Comparison of ENCODE assay signal across 9 cellular contexts in genomic region chr4:3041192-3042142, GRCh38. TPM values are rescaled to one million over a fixed set of nuclear protein-coding genes. Genes with fewer than 3 reads are reported as not detected.
DNase-seq lines count a peak whose midpoint lies in the region; FAIRE-seq and TF ChIP-seq lines count a peak whose summit lies in the region.
"Had no signal": no experiment of that assay in that cellular context is flagged by ENCODE, and none has a peak within 500 bp of the region (broad histone marks: within the 10 kb centered on the region; RNA-seq: fewer than 3 reads in every experiment).

No MANE protein-coding gene starts in this region.

- no peak overlapping the region for H3K27ac Mint-ChIP-seq in type B pancreatic cell

- H3K9me3 ChIP-seq in HUES64 (ENCODE audit: insufficient read depth, low read depth, low read length) (no peaks in the 10 kb centered on the region), mucosa of rectum (ENCODE audit: control insufficient read depth in 2 of 2, low read length in 2 of 2) (no peaks in the 10 kb centered on the region)

- H3K36me3 ChIP-seq in HUES64 (ENCODE audit: insufficient read depth, low read length) (no peaks in the 10 kb centered on the region), mucosa of rectum (ENCODE audit: control insufficient read depth in 2 of 2, insufficient read depth in 2 of 2, low read length in 2 of 2) (no peaks in the 10 kb centered on the region), urinary bladder (ENCODE audit: insufficient read depth) (no peaks in the 10 kb centered on the region)

- H3K4me1 ChIP-seq in HUES64 (ENCODE audit: insufficient read depth, low read length) (no peaks in the 10 kb centered on the region), mucosa of rectum (ENCODE audit: control insufficient read depth in 2 of 2, insufficient read depth in 2 of 2, low read length in 2 of 2) (peaks cover 12 to 24% of the 10 kb centered on the region in 2 donors), urinary bladder (ENCODE audit: insufficient read depth) (no peaks in the 10 kb centered on the region)

- H3K9me3 Mint-ChIP-seq in type B pancreatic cell: no peaks in the 10 kb centered on the region

- H3K4me3 ChIP-seq in HUES64 (ENCODE audit: low read length) (peak overlapping the region; percentile 4; the same call in 1 of the 2 replicates), mucosa of rectum (ENCODE audit: low read length in 2 of 2) (peak overlapping the region; percentile 75 to 78), urinary bladder (ENCODE audit: low read depth, low read length) (peak overlapping the region; percentile 35)

- H3K4me1 Mint-ChIP-seq in type B pancreatic cell (ENCODE audit: unreplicated experiment): peaks cover 11% of the 10 kb centered on the region

- H3K27ac ChIP-seq in HUES64 (ENCODE audit: low read depth, low read length) (no peak overlapping the region), mucosa of rectum (ENCODE audit: low read depth in 2 of 2, low read length in 2 of 2) (peak overlapping the region; percentile 48 to 51), urinary bladder (ENCODE audit: low read depth) (peak overlapping the region; percentile 13)

- H3K27me3 ChIP-seq in HUES64 (ENCODE audit: insufficient read depth, low read length) (peaks cover 16% of the 10 kb centered on the region; the same call in 1 of the 2 replicates), mucosa of rectum (ENCODE audit: control insufficient read depth in 2 of 2, insufficient read depth in 2 of 2, low read length in 2 of 2) (no peaks in the 10 kb centered on the region)

- peaks cover 9% of the 10 kb centered on the region for H3K27me3 Mint-ChIP-seq in type B pancreatic cell

- FAIRE-seq in D721Med (lab: Jason Lieb, UNC): no peak

- 72% methylated on average over 57 of the region's 57 CpGs for WGBS in HUES64
- 39% methylated on average over 57 of the region's 57 CpGs for WGBS in urinary bladder

- H3K4me3 Mint-ChIP-seq in type B pancreatic cell: no peak overlapping the region

- H3K9ac ChIP-seq in HUES64 (ENCODE audit: low read depth, low read length) (no peak overlapping the region), mucosa of rectum (ENCODE audit: low read depth in 1 of 2, low read length in 2 of 2) (peak overlapping the region; percentile 68 to 72)

- DNase-seq in GM03348 (ENCODE audit: low spot score): peak; percentile 73
- peak; percentile 25 for DNase-seq in activated CD4-positive, alpha-beta T cell treated with anti-CD3 and anti-CD28 coated beads for 4 hours
- DNase-seq in effector CD4-positive, alpha-beta T cell: peak; percentile 12
- no peak for DNase-seq in type B pancreatic cell (ENCODE audit: extremely low spot score, unreplicated experiment)
- DNase-seq in D721Med (ENCODE audit: insufficient read length, low spot score): no peak

- TF ChIP-seq CTCF in type B pancreatic cell (conservative IDR thresholded peaks at IDR 0.05): no peak
- no peak for TF ChIP-seq CTCF in D721Med (IDR thresholded peaks at IDR 0.05; ENCODE audit: insufficient read depth, missing control alignments)

- no peaks in the 10 kb centered on the region for H3K36me3 Mint-ChIP-seq in type B pancreatic cell

RNA-seq across cellular contexts. Expression of gene HTT-AS, which starts 32.9 kb away (rescaled TPM):
- not detected for polyA plus RNA-seq in HUES64 (2013, experiment 1 of 2)
- polyA plus RNA-seq in HUES64 (2013, experiment 2 of 2): not detected
- not detected for total RNA-seq in urinary bladder
- polyA plus RNA-seq in urinary bladder: not detected
- total RNA-seq in type B pancreatic cell (ENCODE audit: low replicate concordance): not detected in 2 replicates
- total RNA-seq: T-helper 2 cell treated with Interferon-gamma antibody and Interleukin-4, amounts not matched to agents 100 ng/mL and 5 ng/mL, for 36 hours had no signal

RNA-seq across cellular contexts. Expression of gene HTT, which starts 33.0 kb away (rescaled TPM):
- polyA plus RNA-seq in HUES64 (2013, experiment 1 of 2): 21.7 TPM
- 18.2 TPM for polyA plus RNA-seq in HUES64 (2013, experiment 2 of 2)
- 80.4 TPM for total RNA-seq in urinary bladder
- 14.7 TPM for polyA plus RNA-seq in urinary bladder
- 48.0 and 54.4 TPM in 2 replicates for total RNA-seq in type B pancreatic cell (ENCODE audit: low replicate concordance)

Comparison
In these comparisons a context has a peak if more than half of its experiments do, and no peak if none do; other contexts are left out.
1. DNase-seq: peak in GM03348 (single experiment), activated CD4-positive, alpha-beta T cell treated with anti-CD3 and anti-CD28 coated beads for 4 hours (2 of 2) and effector CD4-positive, alpha-beta T cell (single experiment); none in type B pancreatic cell (single experiment) and D721Med (single experiment).
2. H3K4me3 ChIP-seq: peak in every context shown above with its lines; median percentile 76 in mucosa of rectum; 35 in urinary bladder; 4 in HUES64.